In the genomic region with DNA sequence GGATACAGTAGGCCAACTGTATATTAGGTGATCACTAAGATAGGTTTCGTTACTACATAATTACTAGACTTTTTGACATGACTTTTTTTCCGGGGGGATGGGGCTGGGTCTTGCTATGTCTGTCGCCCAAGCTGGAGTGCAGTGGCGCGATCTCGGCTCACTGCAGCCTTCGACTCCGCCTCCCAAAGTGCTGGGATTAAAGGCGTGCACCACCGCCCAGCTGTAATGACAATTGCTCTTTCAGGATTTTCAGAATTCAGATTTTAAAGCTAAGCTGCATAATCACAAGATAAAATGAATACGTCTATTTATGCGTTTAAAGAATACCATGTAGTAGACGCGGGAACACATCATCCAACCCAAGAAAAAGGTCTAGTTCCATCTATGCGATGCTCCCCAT, we compare ENCODE assay signal across 8 cellular contexts. TPM values are rescaled to one million over a fixed set of nuclear protein-coding genes. Genes with fewer than 3 reads are reported as not detected.
A peak's percentile ranks its signal among the peaks of the same experiment; 100 is the strongest.
DNase-seq lines count a peak whose midpoint lies in the region; ATAC-seq and TF ChIP-seq lines count a peak whose summit lies in the region.

No MANE protein-coding gene starts in this region.

- no peak for DNase-seq in GM12864 (ENCODE audit: low read depth)
- no peak for DNase-seq in RWPE1 (ENCODE audit: low spot score)
- no peak for DNase-seq in epithelial cell of prostate (ENCODE audit: low read depth, low spot score)
- no peak for DNase-seq in ovary
- no peak for DNase-seq in NOMO-1 (lab: John Stamatoyannopoulos, UW; ENCODE audit: unreplicated experiment in 2 of 2)
- no peak for DNase-seq in activated CD4-positive, CD25-positive, alpha-beta regulatory T cell (lab: John Stamatoyannopoulos, UW)
- DNase-seq in NCI-H2196 (lab: John Stamatoyannopoulos, UW; ENCODE audit: unreplicated experiment) = no peak

- H3K27ac ChIP-seq in RWPE1 (peak overlapping the region; percentile 97), epithelial cell of prostate (peak overlapping the region; percentile 97), ovary (peak overlapping the region; percentile 93 to 100)

- POLR2A ChIA-PET in RWPE1 (lab: Yijun Ruan, JAX; ENCODE audit: low non-redundant PET) = interaction anchor here (0.6 kb wide), 1 partner anchor 168 kb away, joined by 5 read pairs; no protein-coding TSS in a partner anchor

- CTCF ChIA-PET in RWPE1 (lab: Yijun Ruan, JAX) = no interaction called here

- intact Hi-C loops in ovary (cut with DNase I) = loop anchor here in 1 of 4 donors (2.0 to 5.0 kb wide), 2 partner anchors 61 to 117 kb away; partner anchors contain the start of genes GTPBP4 and LARP4B

- TF ChIP-seq CTCF in GM12864 (IDR thresholded peaks at IDR 0.05; ENCODE audit: low read depth, low read length, missing control alignments) (no peak), RWPE1 (conservative IDR thresholded peaks at IDR 0.05; ENCODE audit: low read depth) (no peak), ovary (IDR thresholded peaks at IDR 0.05) (no peak)

- no peaks in the 10 kb centered on the region for H3K27me3 ChIP-seq in ovary

- H3K9me3 ChIP-seq in ovary = no peaks in the 10 kb centered on the region

- no peak for TF ChIP-seq EP300 in ovary (IDR thresholded peaks at IDR 0.05)

- peaks cover 10% of the 10 kb centered on the region for H3K4me1 ChIP-seq in ovary (ENCODE audit: insufficient read depth)

- TF ChIP-seq POLR2A in ovary (IDR thresholded peaks at IDR 0.05) = no peak

- 3 to 5% (median 4%) methylated on average over 15 of the region's 15 CpGs for WGBS in ovary, 3 donors

- H3K36me3 ChIP-seq in ovary = no peaks in the 10 kb centered on the region

- H3K4me3 ChIP-seq in GM12864 (ENCODE audit: low read depth, low read length) (peak overlapping the region; percentile 98), ovary (peak overlapping the region; percentile 94)

- ATAC-seq in GM21619 (IDR thresholded peaks at IDR 0.05; ENCODE audit: unreplicated experiment) = no peak

RNA-seq across cellular contexts. Expression of gene IDI1, which starts 1.0 kb away (rescaled TPM):
- 10 to 100 TPM; 17.3 to 99.0 (median 24.4) TPM for total RNA-seq in ovary
- 10 to 100 TPM; 20.3 to 53.0 TPM for polyA plus RNA-seq in ovary

RNA-seq across cellular contexts. Expression of gene WDR37, which starts 8.2 kb away (rescaled TPM):
- total RNA-seq in ovary = 10 to 100 TPM in 5 of 7 donors, 1 to 10 TPM in 2; 7.6 to 20.0 (median 15.6) TPM
- polyA plus RNA-seq in ovary = 10 to 100 TPM in 1 of 2 donors, 1 to 10 TPM in 1; 6.6 to 12.8 TPM

RNA-seq across cellular contexts. Expression of gene IDI2, which starts 22.3 kb away (rescaled TPM):
- total RNA-seq in ovary = not detected
- polyA plus RNA-seq in ovary = not detected

RNA-seq across cellular contexts. Expression of gene GTPBP4, which starts 59.7 kb away (rescaled TPM):
- 10 to 100 TPM; 17.9 to 44.7 (median 30.5) TPM for total RNA-seq in ovary
- 10 to 100 TPM; 18.4 to 32.7 TPM for polyA plus RNA-seq in ovary
